ENCODE assay signal across 23 cellular contexts in genomic region chr9:106700676-106701075, GRCh38.
"Had no signal": no experiment of that assay in that cellular context is flagged by ENCODE, and none has a peak within 500 bp of the region (broad histone marks: within the 10 kb centered on the region; RNA-seq: fewer than 3 reads in every experiment).

No MANE protein-coding gene starts in this region.

- H3K27ac Mint-ChIP-seq: activated CD4-positive, alpha-beta T cell treated with anti-CD3 and anti-CD28 coated beads for 36 hours; activated naive CD8-positive, alpha-beta T cell; activated T-helper 1 cell treated with anti-CD3 and anti-CD28 coated beads, Interleukin-12 subunit alpha, Interleukin-12 subunit beta, Interleukin-2, Interleukin-4 antibody, amounts not matched to agents 30 ng/mL and 10 ng/mL and 1 ng/mL, durations not matched to agents 14 hours and 24 hours and 36 hours; brain; dendritic cell treated with granulocyte-macrophage colony-stimulating factor and Interleukin-4, amounts not matched to agents 40 ng/mL and 50 ng/mL, for 4 days; effector memory CD8-positive, alpha-beta T cell; immature natural killer cell; naive thymus-derived CD8-positive, alpha-beta T cell; T-helper 2 cell treated with Interferon-gamma antibody and Interleukin-4, amounts not matched to agents 5 μg/mL and 100 μg/mL, for 36 hours; WTC11 had no signal

- H3K36me3 Mint-ChIP-seq: activated naive CD8-positive, alpha-beta T cell; brain; naive thymus-derived CD8-positive, alpha-beta T cell had no signal

- FAIRE-seq: TTC549 had no signal

- H3K36me3 ChIP-seq: gastroesophageal sphincter, heart right ventricle, prostate gland, right atrium auricular region, tibial artery, uterus had no signal

- ATAC-seq: activated CD4-positive, alpha-beta T cell treated with anti-CD3 and anti-CD28 coated beads for 36 hours; effector memory CD8-positive, alpha-beta T cell; gastroesophageal sphincter; heart right ventricle; naive thymus-derived CD8-positive, alpha-beta T cell; WTC11 had no signal

- H3K4me3 Mint-ChIP-seq: activated CD4-positive, alpha-beta T cell treated with anti-CD3 and anti-CD28 coated beads for 36 hours; activated naive CD8-positive, alpha-beta T cell; activated T-helper 1 cell treated with anti-CD3 and anti-CD28 coated beads, Interleukin-12 subunit alpha, Interleukin-12 subunit beta, Interleukin-2, Interleukin-4 antibody, amounts not matched to agents 30 ng/mL and 10 ng/mL and 1 ng/mL, durations not matched to agents 14 hours and 24 hours and 36 hours; brain; dendritic cell treated with granulocyte-macrophage colony-stimulating factor and Interleukin-4, amounts not matched to agents 40 ng/mL and 50 ng/mL, for 4 days; effector memory CD8-positive, alpha-beta T cell; immature natural killer cell; naive thymus-derived CD8-positive, alpha-beta T cell; T-helper 2 cell treated with Interferon-gamma antibody and Interleukin-4, amounts not matched to agents 5 μg/mL and 100 μg/mL, for 36 hours; WTC11 had no signal

- DNase-seq: activated CD4-positive, alpha-beta T cell treated with anti-CD3 and anti-CD28 coated beads for 36 hours; activated CD4-positive, alpha-beta T cell treated with anti-CD3 and anti-CD28 coated beads, Interleukin-2, amount 50 U/mL, for 48 hours; effector memory CD8-positive, alpha-beta T cell; heart right ventricle; immature natural killer cell; left cardiac atrium; mesendoderm; naive thymus-derived CD8-positive, alpha-beta T cell; stimulated activated CD4-positive, alpha-beta T cell treated with anti-CD3 and anti-CD28 coated beads, Interleukin-2, amount 100 ng/mL, for 24 hours; stimulated activated naive CD4-positive, alpha-beta T cell treated with Interleukin-2 at 50 U/mL for 16 hours; substantia nigra; tibial artery; uterus had no signal

- H3K27me3 Mint-ChIP-seq: activated CD4-positive, alpha-beta T cell treated with anti-CD3 and anti-CD28 coated beads for 36 hours; activated naive CD8-positive, alpha-beta T cell; brain; dendritic cell treated with granulocyte-macrophage colony-stimulating factor and Interleukin-4, amounts not matched to agents 40 ng/mL and 50 ng/mL, for 4 days; effector memory CD8-positive, alpha-beta T cell had no signal

- H3K4me1 Mint-ChIP-seq: activated CD4-positive, alpha-beta T cell treated with anti-CD3 and anti-CD28 coated beads for 36 hours; immature natural killer cell; naive thymus-derived CD8-positive, alpha-beta T cell had no signal

- H3K9me3 ChIP-seq: gastroesophageal sphincter, prostate gland, right atrium auricular region, tibial artery, uterus had no signal

- H3K4me3 ChIP-seq: gastroesophageal sphincter, heart right ventricle, prostate gland, right atrium auricular region, tibial artery, uterus had no signal

- H3K27ac ChIP-seq: gastroesophageal sphincter, heart right ventricle, prostate gland, right atrium auricular region, tibial artery, uterus had no signal

- H3K4me1 ChIP-seq: prostate gland, uterus had no signal

- H3K27me3 ChIP-seq: gastroesophageal sphincter, heart right ventricle, right atrium auricular region, tibial artery, uterus had no signal
